ENCODE assay signal across 8 cellular contexts in the genomic region with DNA sequence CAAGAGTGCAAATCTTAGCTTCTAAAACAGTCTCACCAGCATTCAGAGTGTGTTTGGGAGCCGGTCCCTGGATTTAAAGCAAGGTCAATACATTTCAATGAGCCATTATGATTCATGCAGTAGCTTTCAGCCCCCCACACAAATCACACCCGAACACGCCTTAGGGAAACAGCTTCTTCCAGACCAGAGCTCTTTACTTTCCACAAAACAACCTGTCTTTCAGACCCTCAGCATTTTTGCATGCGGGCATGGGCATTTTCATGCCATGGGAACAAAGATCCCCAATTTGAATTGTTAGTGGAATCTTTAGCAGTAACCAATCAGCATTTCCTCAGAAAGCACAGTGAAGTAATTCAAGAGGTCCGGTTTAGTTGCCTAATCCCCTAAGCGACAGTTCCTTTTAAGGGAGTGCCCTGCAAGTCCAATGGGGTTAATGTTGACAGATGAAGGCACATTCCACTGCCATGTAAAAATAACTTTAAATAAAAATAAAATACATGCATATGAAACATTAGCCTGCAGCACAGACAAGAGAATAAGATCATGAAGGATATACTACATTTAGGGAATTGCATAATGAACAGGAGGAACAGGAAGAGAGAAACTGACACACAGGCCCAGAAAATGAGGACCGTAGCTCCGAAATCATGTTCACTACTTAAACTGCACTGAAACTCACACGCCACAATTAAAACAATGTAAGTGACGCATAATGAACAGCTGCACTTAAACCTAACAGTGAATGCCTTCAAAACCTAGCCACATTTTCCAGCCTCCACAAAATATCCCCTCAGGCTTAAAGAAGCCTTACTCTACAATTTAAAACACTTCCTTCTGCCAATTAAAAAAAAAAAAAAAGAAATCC. TPM values are rescaled to one million over a fixed set of nuclear protein-coding genes. Genes with fewer than 3 reads are reported as not detected.
DNase-seq lines count a peak whose midpoint lies in the region; ATAC-seq and TF ChIP-seq lines count a peak whose summit lies in the region.

No MANE protein-coding gene starts in this region.

- no peak for TF ChIP-seq EP300 in esophagus muscularis mucosa (IDR thresholded peaks at IDR 0.05)

- in situ Hi-C loops in Panc1 (cut with HindIII; ENCODE audit: low pct_unique_long_range_greater_than_20kb, low sequenced_read_pairs), result no loop called here

- WGBS in esophagus muscularis mucosa, result 14% methylated on average over 10 of the region's 10 CpGs
- 16 to 31% (median 19%) methylated on average over 10 of the region's 10 CpGs for WGBS in psoas muscle, 3 donors

- H3K27ac ChIP-seq in Panc1 (ENCODE audit: low read length) (peak overlapping the region; percentile 100), esophagus muscularis mucosa (replicated peaks in 1 of 4) (peak overlapping the region; percentile 85 to 96 (median 93)), psoas muscle (peak overlapping the region; percentile 55)

- intact Hi-C loops in Panc1 (cut with micrococcal nuclease; ENCODE audit: unreplicated experiment) (no loop called here), esophagus muscularis mucosa (cut with DNase I) (no loop called here), psoas muscle (cut with DNase I) (no loop called here)

- DNase-seq in GM03348 (ENCODE audit: low spot score) (peak; percentile 54), Panc1 (ENCODE audit: low read depth, low spot score) (no peak), esophagus muscularis mucosa (ENCODE audit: extremely low spot score) (no peak), psoas muscle (no peak), NCI-H1694 (lab: John Stamatoyannopoulos, UW) (no peak), NCI-H146 treated with DMSO at 0.1 percent for 48 hours (lab: John Stamatoyannopoulos, UW; ENCODE audit: unreplicated experiment) (no peak), NCI-H1930 (lab: John Stamatoyannopoulos, UW) (no peak), AG08396 (ENCODE audit: low spot score) (no peak)

- H3K4me1 ChIP-seq in Panc1 (ENCODE audit: control insufficient read depth, insufficient read depth, low read length), result peaks cover 56% of the 10 kb centered on the region
- peaks cover 76 to 88% (median 85%) of the 10 kb centered on the region in 4 donors for H3K4me1 ChIP-seq in esophagus muscularis mucosa
- H3K4me1 ChIP-seq in psoas muscle, result peaks cover 70% of the 10 kb centered on the region

- TF ChIP-seq POLR2A in esophagus muscularis mucosa (IDR thresholded peaks at IDR 0.05; ENCODE audit: low read depth), result no peak

- ATAC-seq in Panc1 (no peak), psoas muscle (peak in 2 of 4 donors; percentile 30 to 37)

- no TSS peak for BruUV-seq in Panc1 (replicated peaks; lab: Mats Ljungman, UMichigan)

- no peak for TF ChIP-seq CTCF in Panc1 (IDR thresholded peaks at IDR 0.05)
- no peak for TF ChIP-seq CTCF in esophagus muscularis mucosa (IDR thresholded peaks at IDR 0.05)
- no peak for TF ChIP-seq CTCF in psoas muscle (IDR thresholded peaks at IDR 0.05)

- H3K27me3 ChIP-seq in Panc1 (ENCODE audit: control insufficient read depth, insufficient read depth, low read length) (no peaks in the 10 kb centered on the region), esophagus muscularis mucosa (peaks cover 0 to 4% (median 0%) of the 10 kb centered on the region in 4 donors), psoas muscle (ENCODE audit: insufficient read depth in 3 of 3, low read length in 2 of 3) (no peaks in the 10 kb centered on the region)

- H3K4me3 ChIP-seq in Panc1 (ENCODE audit: low read depth in 2 of 2, low read length in 2 of 2), result peak overlapping the region; percentile 78 to 91
- peak overlapping the region; percentile 10 to 33 (median 28) for H3K4me3 ChIP-seq in esophagus muscularis mucosa
- peak overlapping the region; percentile 33 for H3K4me3 ChIP-seq in psoas muscle

- H3K9me3 ChIP-seq in Panc1 (ENCODE audit: control insufficient read depth, insufficient read depth, low read depth, low read length) (no peaks in the 10 kb centered on the region), esophagus muscularis mucosa (no peaks in the 10 kb centered on the region), psoas muscle (no peaks in the 10 kb centered on the region)

- H3K36me3 ChIP-seq in Panc1 (ENCODE audit: control insufficient read depth, insufficient read depth, low read length) (peaks cover 2% of the 10 kb centered on the region), esophagus muscularis mucosa (no peaks in the 10 kb centered on the region), psoas muscle (ENCODE audit: insufficient read depth in 1 of 2, low read depth in 1 of 2) (no peaks in the 10 kb centered on the region)

- CTCF ChIA-PET in Panc1 (lab: Charles Lee), result interaction anchor here (0.5 to 0.6 kb wide), 3 partner anchors 22 to 61 kb away, joined by 3 to 6 read pairs (median 4); no protein-coding TSS in a partner anchor

- POLR2A ChIA-PET in Panc1 (lab: Charles Lee), result interaction anchor here (0.6 to 0.7 kb wide), 2 partner anchors 35 to 60 kb away, joined by 3 to 5 read pairs; no protein-coding TSS in a partner anchor

RNA-seq across cellular contexts. Expression of a gene that starts 4.0 kb away (rescaled TPM):
- 76.7 TPM for total RNA-seq in Panc1 (2021; ENCODE audit: unreplicated experiment)
- 70.8 TPM for polyA plus RNA-seq in Panc1 (2012; ENCODE audit: insufficient read length)
- 10 to 100 TPM; 21.2 to 52.4 (median 38.1) TPM for total RNA-seq in esophagus muscularis mucosa
- 10 to 100 TPM in 2 of 4 donors, 1 to 10 TPM in 2; 8.9 to 11.1 (median 9.9) TPM for total RNA-seq in psoas muscle
- 1 to 10 TPM; 3.2 to 7.7 (median 5.9) TPM for polyA plus RNA-seq in psoas muscle

RNA-seq across cellular contexts. Expression of a gene that starts 56.6 kb away (rescaled TPM):
- total RNA-seq in Panc1 (2021; ENCODE audit: unreplicated experiment) (36.7 TPM), esophagus muscularis mucosa (10 to 100 TPM; 13.3 to 38.3 (median 23.7) TPM), psoas muscle (10 to 100 TPM in 2 of 4 donors, 1 to 10 TPM in 2; 6.2 to 13.4 (median 9.7) TPM)
- polyA plus RNA-seq in Panc1 (2012; ENCODE audit: insufficient read length), result 32.8 TPM
- 10 to 100 TPM in 1 of 3 donors, 1 to 10 TPM in 2; 4.5 to 17.6 (median 8.0) TPM for polyA plus RNA-seq in psoas muscle

Comparison
In these comparisons a context has a peak if more than half of its experiments do, and no peak if none do; other contexts are left out.
1. H3K4me3 ChIP-seq: peak in every context shown above with its lines; median percentile 84 in Panc1; 33 in psoas muscle; 28 in esophagus muscularis mucosa.